ENCODE assay signal across 8 cellular contexts in genomic region chr12:113221181-113221996, GRCh38. TPM values are rescaled to one million over a fixed set of nuclear protein-coding genes. Genes with fewer than 3 reads are reported as not detected.
DNase-seq lines count a peak whose midpoint lies in the region; ATAC-seq and TF ChIP-seq lines count a peak whose summit lies in the region.

Gene TPCN1, plus strand, starts transcription at chr12:113221464. Its CDS starts 5,389 bp downstream, at chr12:113226853.

- H3K27ac ChIP-seq in liver (ENCODE audit: low read depth in 1 of 2, low read length in 2 of 2): peak within 1 kb of the TSS; percentile 82 to 83

- peak within 1 kb of the TSS; percentile 75 to 93 for H3K9ac ChIP-seq in liver (ENCODE audit: low read depth in 1 of 2, low read length in 2 of 2)

- WGBS in liver: under 1% methylated on average over 68 of the region's 68 CpGs

- TF ChIP-seq RAD21 in liver (IDR thresholded peaks at IDR 0.05): peak; percentile 46 to 58

- no peak for TF ChIP-seq CTCF in liver (IDR thresholded peaks at IDR 0.05; ENCODE audit: low read depth, low read length, missing input control)

- no peaks in the 10 kb centered on the region for H3K27me3 ChIP-seq in liver (ENCODE audit: control insufficient read depth in 4 of 4, insufficient read depth in 4 of 4, low read length in 3 of 4)

- peaks cover 6 to 29% (median 22%) of the 10 kb centered on the region in 4 donors for H3K4me1 ChIP-seq in liver (ENCODE audit: control insufficient read depth in 4 of 4, insufficient read depth in 4 of 4, low read length in 3 of 4)

- H3K36me3 ChIP-seq in liver (ENCODE audit: control insufficient read depth in 4 of 4, insufficient read depth in 3 of 4, low read depth in 1 of 4, low read length in 3 of 4): no peaks in the 10 kb centered on the region

- peak; percentile 84 to 100 (median 97) for DNase-seq in C1 segment of cervical spinal cord (lab: John Stamatoyannopoulos, UW)
- DNase-seq in NCI-H774 (lab: John Stamatoyannopoulos, UW): peak; percentile 100
- peak; percentile 98 to 99 for DNase-seq in activated CD4-positive, alpha-beta T cell treated with anti-CD3 and anti-CD28 coated beads, Interleukin-2, amount 50 U/mL, for 4 hours
- DNase-seq in dermis blood vessel endothelial cell: peak; percentile 100
- peak; percentile 99 for DNase-seq in stimulated activated CD4-positive, alpha-beta T cell treated with anti-CD3 and anti-CD28 coated beads, Interleukin-4, amount 100 ng/mL, for 24 hours

- ATAC-seq in GM19372 (IDR thresholded peaks at IDR 0.05; ENCODE audit: low read depth, unreplicated experiment) (peak; percentile 90), HG03565 (IDR thresholded peaks at IDR 0.05; ENCODE audit: unreplicated experiment) (peak; percentile 86)

- H3K9me3 ChIP-seq in liver (ENCODE audit: control insufficient read depth in 4 of 4, low read length in 3 of 4): no peaks in the 10 kb centered on the region

- H3K4me3 ChIP-seq in liver (ENCODE audit: low read depth in 1 of 3, low read length in 3 of 3): peak within 1 kb of the TSS; percentile 55 to 90 (median 65)

TF ChIP-seq in liver, 16 proteins besides CTCF, POLR2A, EP300 and RAD21:
- peak; percentile 82 for TF ChIP-seq HNF4G (IDR thresholded peaks at IDR 0.05)
- TF ChIP-seq RXRA (IDR thresholded peaks at IDR 0.05): peak; percentile 71 to 93
- no peak for TF ChIP-seq FOXA1 (IDR thresholded peaks at IDR 0.05)
- TF ChIP-seq JUND (IDR thresholded peaks at IDR 0.05): peak; percentile 78 to 91
- TF ChIP-seq NR2F2 (IDR thresholded peaks at IDR 0.05): peak; percentile 98
- peak; percentile 51 for TF ChIP-seq ZBTB33 (IDR thresholded peaks at IDR 0.05)
- peak; percentile 100 for TF ChIP-seq SP1 (IDR thresholded peaks at IDR 0.05)
- TF ChIP-seq, protein P1, sequence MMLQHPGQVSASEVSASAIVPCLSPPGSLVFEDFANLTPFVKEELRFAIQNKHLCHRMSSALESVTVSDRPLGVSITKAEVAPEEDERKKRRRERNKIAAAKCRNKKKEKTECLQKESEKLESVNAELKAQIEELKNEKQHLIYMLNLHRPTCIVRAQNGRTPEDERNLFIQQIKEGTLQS (IDR thresholded peaks at IDR 0.05): peak; percentile 63
- no peak for TF ChIP-seq FOXA2 (IDR thresholded peaks at IDR 0.05)
- no peak for TF ChIP-seq REST (IDR thresholded peaks at IDR 0.05)
- TF ChIP-seq HNF4A (conservative IDR thresholded peaks at IDR 0.05): peak; percentile 76 to 95
- TF ChIP-seq GABPA (IDR thresholded peaks at IDR 0.05 in 1 of 2, conservative IDR thresholded peaks at IDR 0.05 in 1 of 2): peak; percentile 26 to 71
- no peak for TF ChIP-seq YY1 (IDR thresholded peaks at IDR 0.05)
- peak; percentile 36 for TF ChIP-seq MAX (IDR thresholded peaks at IDR 0.05)
- TF ChIP-seq EGR1 (IDR thresholded peaks at IDR 0.05; ENCODE audit: low read depth in 2 of 2): peak in 1 of 2 donors; percentile 49
- TF ChIP-seq TAF1 (conservative IDR thresholded peaks at IDR 0.05): peak; percentile 76
TF ChIP-seq in liver: peak in this region for 12.

RNA-seq across cellular contexts. Expression of gene TPCN1, which starts in this region (rescaled TPM):
- total RNA-seq in dermis blood vessel endothelial cell (11.2 and 15.1 TPM in 2 replicates), liver (10 to 100 TPM; 11.1 to 19.2 TPM)
- 10 to 100 TPM in 1 of 2 donors, 1 to 10 TPM in 1; 8.6 to 16.4 TPM for polyA plus RNA-seq in liver

Comparison
In these comparisons a context has a peak if more than half of its experiments do, and no peak if none do; other contexts are left out.
1. Peak in every context shown above with its lines: DNase-seq, ATAC-seq, H3K4me3 ChIP-seq and H3K27ac ChIP-seq.